In the genomic region with DNA sequence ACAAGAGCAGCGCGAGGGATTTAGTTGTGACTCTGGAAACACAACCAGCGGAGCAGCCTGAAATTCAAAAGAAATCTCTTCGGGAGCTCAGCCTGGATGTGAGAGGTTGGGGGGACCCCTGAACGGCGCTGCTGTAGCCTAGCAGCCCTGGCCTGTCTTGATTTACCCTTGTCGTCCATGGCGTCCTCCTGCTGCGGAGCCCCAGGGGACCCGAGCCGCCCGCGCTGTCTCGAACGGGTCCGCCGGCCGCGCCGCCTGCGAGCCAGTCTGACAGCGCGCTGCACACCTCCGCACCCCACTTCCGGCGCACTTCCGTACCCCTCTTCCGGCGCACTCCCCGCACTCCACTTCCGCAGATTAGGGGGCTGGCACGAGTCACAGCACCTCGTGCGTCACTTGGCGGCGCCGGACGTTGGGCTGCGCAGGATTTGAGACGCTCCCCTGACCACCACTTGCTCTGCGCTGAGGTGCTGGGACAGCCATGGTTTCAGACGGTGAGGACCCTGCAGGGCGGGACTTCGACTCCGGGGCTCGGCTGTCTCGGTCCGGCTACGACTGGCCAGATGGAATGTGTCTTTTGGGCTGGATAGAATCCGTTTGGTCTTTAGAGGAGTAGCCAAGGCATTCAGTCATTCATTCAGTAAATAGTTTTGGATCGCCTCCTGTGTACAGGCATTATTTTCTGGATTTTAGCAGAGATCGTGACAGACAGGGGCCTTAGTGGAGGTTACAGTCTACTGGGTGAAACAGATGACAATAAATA, we compare ENCODE assay signal across 8 cellular contexts. TPM values are rescaled to one million over a fixed set of nuclear protein-coding genes. Genes with fewer than 3 reads are reported as not detected.
DNase-seq lines count a peak whose midpoint lies in the region; FAIRE-seq and TF ChIP-seq lines count a peak whose summit lies in the region.

EIF2B1 (minus strand) TSS at position 308 of the 763 bp plus-strand sequence; CDS start at position 179, 129 bp downstream.
GTF2H3 (plus strand) TSS at position 451 of the 763 bp plus-strand sequence; CDS start at position 482, 31 bp downstream.

- intact Hi-C loops in activated naive CD4-positive, alpha-beta T cell treated with anti-CD3 and anti-CD28 coated beads for 36 hours (cut with micrococcal nuclease) = loop anchor here (1.0 to 10.0 kb wide), 7 partner anchors 31 to 339 kb away; partner anchors contain the start of genes CCDC92, DDX55, DNAH10 and TCTN2

- H3K27me3 ChIP-seq in neutrophil = no peaks in the 10 kb centered on the region

- H3K4me3 Mint-ChIP-seq in activated naive CD4-positive, alpha-beta T cell treated with anti-CD3 and anti-CD28 coated beads for 36 hours = peak within 1 kb of the TSS; percentile 99

- TF ChIP-seq CTCF in HFF-Myc (IDR thresholded peaks at IDR 0.05; ENCODE audit: low read depth, low read length, missing control alignments) (no peak), neutrophil (IDR thresholded peaks at IDR 0.05) (no peak)

- no peaks in the 10 kb centered on the region for H3K9me3 Mint-ChIP-seq in activated naive CD4-positive, alpha-beta T cell treated with anti-CD3 and anti-CD28 coated beads for 36 hours

- H3K36me3 Mint-ChIP-seq in activated naive CD4-positive, alpha-beta T cell treated with anti-CD3 and anti-CD28 coated beads for 36 hours (ENCODE audit: low read depth) = peaks cover 25% of the 10 kb centered on the region

- H3K27ac ChIP-seq in neutrophil (peak within 1 kb of the TSS; percentile 88), substantia nigra (ENCODE audit: low read depth, low read length, poor library complexity, severe bottlenecking) (peak within 1 kb of the TSS; percentile 70)

- H3K4me1 Mint-ChIP-seq in activated naive CD4-positive, alpha-beta T cell treated with anti-CD3 and anti-CD28 coated beads for 36 hours (ENCODE audit: low read depth) = peaks cover 33% of the 10 kb centered on the region

- CTCF ChIA-PET in activated naive CD4-positive, alpha-beta T cell treated with anti-CD3 and anti-CD28 coated beads for 36 hours (lab: Charles Lee) = interaction anchor here (0.9 kb wide), 1 partner anchor 286 kb away, joined by 3 read pairs; no protein-coding TSS in a partner anchor

- FAIRE-seq in frontal cortex (lab: Jason Lieb, UNC) = no peak

- H3K4me3 ChIP-seq in HFF-Myc (replicated peaks; ENCODE audit: low read depth, low read length) (peak within 1 kb of the TSS; percentile 88), neutrophil (ENCODE audit: low read depth in 1 of 2, low read length in 1 of 2) (peak within 1 kb of the TSS; percentile 81 to 89)

- H3K27me3 Mint-ChIP-seq in activated naive CD4-positive, alpha-beta T cell treated with anti-CD3 and anti-CD28 coated beads for 36 hours (ENCODE audit: low read depth) = no peaks in the 10 kb centered on the region

- H3K9me3 ChIP-seq in neutrophil = no peaks in the 10 kb centered on the region

- peaks cover 34% of the 10 kb centered on the region for H3K36me3 ChIP-seq in neutrophil

- DNase-seq in GM03348 (ENCODE audit: low spot score) (peak; percentile 98), HFF-Myc (ENCODE audit: extremely low read depth, low read depth) (peak; percentile 95), NAMALWA (ENCODE audit: low spot score) (peak; percentile 98), SK-N-DZ (ENCODE audit: low spot score) (peak; percentile 99), frontal cortex (ENCODE audit: low spot score in 2 of 2) (peak; percentile 92 to 98), substantia nigra (lab: John Stamatoyannopoulos, UW) (peak; percentile 52 to 98 (median 94))
- peak; percentile 99 for DNase-seq in activated naive CD4-positive, alpha-beta T cell treated with anti-CD3 and anti-CD28 coated beads for 36 hours

- peak within 1 kb of the TSS; percentile 94 for H3K27ac Mint-ChIP-seq in activated naive CD4-positive, alpha-beta T cell treated with anti-CD3 and anti-CD28 coated beads for 36 hours

- peaks cover 16 to 17% of the 10 kb centered on the region in 2 experiments for H3K4me1 ChIP-seq in neutrophil (ENCODE audit: control insufficient read depth in 1 of 2, insufficient read depth in 1 of 2, low read depth in 1 of 2, low read length in 1 of 2)

RNA-seq across cellular contexts. Expression of gene EIF2B1, which starts in this region (rescaled TPM):
- polyA plus RNA-seq in SK-N-DZ (2014; cell fraction: cytosol; rRNA removed) = 118 and 197 TPM in 2 replicates
- 276 and 308 TPM in 2 replicates for polyA plus RNA-seq in SK-N-DZ (2014; cell fraction: nucleus; rRNA removed)
- total RNA-seq in activated naive CD4-positive, alpha-beta T cell treated with anti-CD3 and anti-CD28 coated beads for 36 hours = 10 to 100 TPM; 54.3 to 60.9 TPM
- total RNA-seq in frontal cortex = 28.1 TPM

RNA-seq across cellular contexts. Expression of gene GTF2H3, which starts in this region (rescaled TPM):
- polyA plus RNA-seq in SK-N-DZ (2014; cell fraction: cytosol; rRNA removed) = 45.0 and 62.9 TPM in 2 replicates
- polyA plus RNA-seq in SK-N-DZ (2014; cell fraction: nucleus; rRNA removed) = 17.8 and 24.2 TPM in 2 replicates
- total RNA-seq in activated naive CD4-positive, alpha-beta T cell treated with anti-CD3 and anti-CD28 coated beads for 36 hours = 10 to 100 TPM; 56.6 to 57.7 TPM
- total RNA-seq in frontal cortex = 29.3 TPM

Comparison
In these comparisons a context has a peak if more than half of its experiments do, and no peak if none do; other contexts are left out.
1. Peak in every context shown above with its lines: DNase-seq, H3K4me3 ChIP-seq and H3K27ac ChIP-seq.